In the genomic region with DNA sequence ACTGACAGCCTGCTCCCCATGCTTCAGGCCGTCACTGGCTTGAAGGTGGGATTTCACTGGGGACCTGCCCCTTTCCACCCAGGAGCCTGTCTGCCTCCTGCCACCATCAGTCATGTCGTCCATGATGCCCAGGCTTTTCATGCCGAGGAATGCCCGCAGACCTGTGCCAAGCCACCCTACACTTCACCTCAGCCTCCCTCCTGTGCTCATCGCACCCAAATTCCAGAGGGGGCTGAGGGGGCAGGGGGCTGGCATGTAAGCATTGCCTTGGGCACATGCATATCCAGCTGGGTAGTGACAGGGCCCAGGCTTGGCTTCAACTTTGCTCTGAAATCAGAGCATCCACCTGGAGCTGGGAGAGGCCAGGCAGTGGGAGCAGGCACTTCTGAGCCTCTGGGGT, we compare ENCODE assay signal across 27 cellular contexts. TPM values are rescaled to one million over a fixed set of nuclear protein-coding genes. Genes with fewer than 3 reads are reported as not detected.
"Had no signal": no experiment of that assay in that cellular context is flagged by ENCODE, and none has a peak within 500 bp of the region (broad histone marks: within the 10 kb centered on the region; RNA-seq: fewer than 3 reads in every experiment).

No MANE protein-coding gene starts in this region.

- H3K27me3 Mint-ChIP-seq: stimulated activated memory B cell treated with anti-CD40 and anti-IgM and Interleukin-4, amounts not matched to agents 10 μg/mL and 1 μg/mL and 100 μg/mL, for 72 hours; stimulated activated naive B cell treated with anti-CD40 and anti-IgM and Interleukin-4, amounts not matched to agents 10 μg/mL and 1 μg/mL and 100 μg/mL, for 72 hours; stimulated activated naive CD8-positive, alpha-beta T cell treated with anti-CD3 and anti-CD28 coated beads, Interleukin-15, Interleukin-2, amounts not matched to agents 100 ng/mL and 50 ng/mL, for 24 hours had no signal

- H3K36me3 Mint-ChIP-seq: stimulated activated effector memory CD8-positive, alpha-beta T cell treated with anti-CD3 and anti-CD28 coated beads, Interleukin-12 subunit alpha, Interleukin-12 subunit beta, amount 100 ng/mL, for 72 hours; stimulated activated memory B cell treated with anti-CD40 and anti-IgM and Interleukin-4, amounts not matched to agents 10 μg/mL and 1 μg/mL and 100 μg/mL, for 72 hours; stimulated activated naive B cell treated with anti-CD40 and anti-IgM and Interleukin-4, amounts not matched to agents 10 μg/mL and 1 μg/mL and 100 μg/mL, for 72 hours; type B pancreatic cell had no signal

- H3K27ac Mint-ChIP-seq: stimulated activated effector memory CD8-positive, alpha-beta T cell treated with anti-CD3 and anti-CD28 coated beads, Interleukin-12 subunit alpha, Interleukin-12 subunit beta, amount 100 ng/mL, for 72 hours; stimulated activated memory B cell treated with anti-CD40 and anti-IgM and Interleukin-4, amounts not matched to agents 10 μg/mL and 1 μg/mL and 100 μg/mL, for 72 hours; stimulated activated naive B cell treated with anti-CD40 and anti-IgM and Interleukin-4, amounts not matched to agents 10 μg/mL and 1 μg/mL and 100 μg/mL, for 72 hours; stimulated activated naive CD8-positive, alpha-beta T cell treated with anti-CD3 and anti-CD28 coated beads, Interleukin-15, amount 100 ng/mL, for 72 hours; stimulated activated naive CD8-positive, alpha-beta T cell treated with anti-CD3 and anti-CD28 coated beads, Interleukin-15, Interleukin-2, amounts not matched to agents 100 ng/mL and 50 ng/mL, for 24 hours; type B pancreatic cell had no signal

- H3K27me3 ChIP-seq: testis, thyroid gland, tibial nerve, transverse colon, upper lobe of left lung, upper lobe of right lung, uterus, vagina had no signal

- H3K36me3 ChIP-seq: stomach, thoracic aorta, thyroid gland, tibial artery, tibial nerve, transverse colon, upper lobe of left lung, upper lobe of right lung, uterus, vagina had no signal

- H3K9me3 Mint-ChIP-seq: stimulated activated effector memory CD8-positive, alpha-beta T cell treated with anti-CD3 and anti-CD28 coated beads, Interleukin-12 subunit alpha, Interleukin-12 subunit beta, amount 100 ng/mL, for 72 hours; stimulated activated memory B cell treated with anti-CD40 and anti-IgM and Interleukin-4, amounts not matched to agents 10 μg/mL and 1 μg/mL and 100 μg/mL, for 72 hours; stimulated activated naive B cell treated with anti-CD40 and anti-IgM and Interleukin-4, amounts not matched to agents 10 μg/mL and 1 μg/mL and 100 μg/mL, for 72 hours; stimulated activated naive CD8-positive, alpha-beta T cell treated with anti-CD3 and anti-CD28 coated beads, Interleukin-15, amount 100 ng/mL, for 72 hours; stimulated activated naive CD8-positive, alpha-beta T cell treated with anti-CD3 and anti-CD28 coated beads, Interleukin-15, Interleukin-2, amounts not matched to agents 100 ng/mL and 50 ng/mL, for 24 hours; type B pancreatic cell had no signal

- H3K4me1 Mint-ChIP-seq: stimulated activated effector memory CD8-positive, alpha-beta T cell treated with anti-CD3 and anti-CD28 coated beads, Interleukin-12 subunit alpha, Interleukin-12 subunit beta, amount 100 ng/mL, for 72 hours; stimulated activated memory B cell treated with anti-CD40 and anti-IgM and Interleukin-4, amounts not matched to agents 10 μg/mL and 1 μg/mL and 100 μg/mL, for 72 hours; stimulated activated naive B cell treated with anti-CD40 and anti-IgM and Interleukin-4, amounts not matched to agents 10 μg/mL and 1 μg/mL and 100 μg/mL, for 72 hours; stimulated activated naive CD8-positive, alpha-beta T cell treated with anti-CD3 and anti-CD28 coated beads, Interleukin-15, amount 100 ng/mL, for 72 hours had no signal

- H3K27ac ChIP-seq: stomach, testis, thoracic aorta, thyroid gland, tibial artery, tibial nerve, transverse colon, upper lobe of left lung, upper lobe of right lung, uterus, vagina had no signal

- H3K4me1 ChIP-seq: stomach, testis, thyroid gland, tibial artery, tibial nerve, transverse colon, upper lobe of left lung, upper lobe of right lung, uterus, vagina had no signal

- H3K9me3 ChIP-seq: testis, thoracic aorta, thyroid gland, tibial artery, transverse colon, upper lobe of left lung, upper lobe of right lung, uterus, vagina had no signal

- H3K4me3 Mint-ChIP-seq: stimulated activated effector memory CD8-positive, alpha-beta T cell treated with anti-CD3 and anti-CD28 coated beads, Interleukin-12 subunit alpha, Interleukin-12 subunit beta, amount 100 ng/mL, for 72 hours; stimulated activated memory B cell treated with anti-CD40 and anti-IgM and Interleukin-4, amounts not matched to agents 10 μg/mL and 1 μg/mL and 100 μg/mL, for 72 hours; stimulated activated naive B cell treated with anti-CD40 and anti-IgM and Interleukin-4, amounts not matched to agents 10 μg/mL and 1 μg/mL and 100 μg/mL, for 72 hours; stimulated activated naive CD8-positive, alpha-beta T cell treated with anti-CD3 and anti-CD28 coated beads, Interleukin-15, amount 100 ng/mL, for 72 hours; stimulated activated naive CD8-positive, alpha-beta T cell treated with anti-CD3 and anti-CD28 coated beads, Interleukin-15, Interleukin-2, amounts not matched to agents 100 ng/mL and 50 ng/mL, for 24 hours; type B pancreatic cell had no signal

- DNase-seq: stimulated activated CD4-positive, alpha-beta T cell treated with anti-CD3 and anti-CD28 coated beads, Interleukin-2, amount 100 ng/mL, for 48 hours; stimulated activated CD4-positive, alpha-beta T cell treated with anti-CD3 and anti-CD28 coated beads, Interleukin-4, amount 100 ng/mL, for 1 hour; stimulated activated CD4-positive, alpha-beta T cell treated with anti-CD3 and anti-CD28 coated beads, Interleukin-4, amount 100 ng/mL, for 24 hours; stimulated activated CD4-positive, alpha-beta T cell treated with anti-CD3 and anti-CD28 coated beads, Interleukin-4, amount 100 ng/mL, for 4 hours; stimulated activated CD8-positive, alpha-beta memory T cell treated with anti-CD3 and anti-CD28 coated beads, Interleukin-4, amount 100 ng/mL, for 48 hours; stimulated activated naive B cell treated with anti-CD40 and anti-IgM and Interleukin-4, amounts not matched to agents 10 μg/mL and 1 μg/mL and 100 μg/mL, for 72 hours; stimulated activated naive CD4-positive, alpha-beta T cell; stimulated activated naive CD4-positive, alpha-beta T cell treated with Interleukin-2 at 50 U/mL for 16 hours; stimulated activated naive CD8-positive, alpha-beta T cell treated with anti-CD3 and anti-CD28 coated beads, Interleukin-15, amount 100 ng/mL, for 72 hours; stimulated activated naive CD8-positive, alpha-beta T cell treated with anti-CD3 and anti-CD28 coated beads, Interleukin-15, Interleukin-2, amounts not matched to agents 100 U/mL and 50 U/mL, for 24 hours; stomach; substantia nigra; testis; thyroid gland; tibial artery; transverse colon; trophoblast cell; upper lobe of right lung; uterus had no signal

- H3K4me3 ChIP-seq: stomach, testis, thoracic aorta, thyroid gland, tibial artery, tibial nerve, transverse colon, upper lobe of left lung, upper lobe of right lung, uterus, vagina had no signal

- ATAC-seq: stimulated activated naive CD8-positive, alpha-beta T cell treated with anti-CD3 and anti-CD28 coated beads, Interleukin-15, Interleukin-2, amounts not matched to agents 100 U/mL and 50 U/mL, for 24 hours; upper lobe of right lung had no signal

RNA-seq across cellular contexts. Expression of gene RPRM, which starts 20.9 kb away (rescaled TPM):
- total RNA-seq: thoracic aorta, tibial nerve had no signal
